Comparison of ENCODE assay signal across 2 cellular contexts in genomic region chrX:154821523-154821922, GRCh38.
A peak's percentile ranks its signal among the peaks of the same experiment; 100 is the strongest.
TF ChIP-seq lines count a peak whose summit lies in the region.

No MANE protein-coding gene starts in this region.

TF ChIP-seq in GM23338, 12 proteins besides CTCF, POLR2A, EP300 and RAD21:
- no peak for TF ChIP-seq JUNB (IDR thresholded peaks at IDR 0.05; ENCODE audit: unreplicated experiment)
- peak; percentile 41; the same call in 1 of the 2 replicates for TF ChIP-seq NANOG (IDR thresholded peaks at IDR 0.05; ENCODE audit: borderline replicate concordance)
TF ChIP-seq in GM23338: peak in this region for 1.

TF ChIP-seq in K562, 482 proteins besides CTCF, POLR2A, EP300 and RAD21:
- TF ChIP-seq ZNF134 (CRISPR knock-in tag; conservative IDR thresholded peaks at IDR 0.05) (no peak), DPF2 (IDR thresholded peaks at IDR 0.05) (0 out of 2 replicates have a peak, but pooled peaks have one; percentile 21), RREB1 (CRISPR knock-in tag; IDR thresholded peaks at IDR 0.05) (no peak), ZKSCAN8 (CRISPR knock-in tag; IDR thresholded peaks at IDR 0.05) (no peak), ZBTB33 (CRISPR knock-in tag; IDR thresholded peaks at IDR 0.05) (no peak), HNRNPUL1 (IDR thresholded peaks at IDR 0.05; ENCODE audit: low read length) (no peak), SMARCE1 (IDR thresholded peaks at IDR 0.05) (no peak), ZNF445 (CRISPR knock-in tag; IDR thresholded peaks at IDR 0.05; ENCODE audit: low read depth) (no peak), ZBTB12 (CRISPR knock-in tag; IDR thresholded peaks at IDR 0.05) (no peak), ZBTB1 (CRISPR knock-in tag; IDR thresholded peaks at IDR 0.05; ENCODE audit: borderline replicate concordance, low read depth) (no peak), BRD4 (IDR thresholded peaks at IDR 0.05) (no peak), HDAC1 (IDR thresholded peaks at IDR 0.05) (no peak), FOXA3 (CRISPR knock-in tag; conservative IDR thresholded peaks at IDR 0.05 in 1 of 2, IDR thresholded peaks at IDR 0.05 in 1 of 2) (0 out of 4 replicates have a peak, but pooled peaks of 1 of the 2 experiments have one; percentile 15), E4F1 (CRISPR knock-in tag; IDR thresholded peaks at IDR 0.05; ENCODE audit: borderline replicate concordance) (no peak), CBFB (CRISPR knock-in tag; IDR thresholded peaks at IDR 0.05) (no peak), ZNF121 (CRISPR knock-in tag; conservative IDR thresholded peaks at IDR 0.05) (no peak), ZSCAN32 (CRISPR knock-in tag; IDR thresholded peaks at IDR 0.05) (no peak), SMC3 (conservative IDR thresholded peaks at IDR 0.05; ENCODE audit: insufficient read depth, low read depth, low read length) (no peak), HEY1 (CRISPR knock-in tag; IDR thresholded peaks at IDR 0.05; ENCODE audit: borderline replicate concordance) (no peak), NONO (IDR thresholded peaks at IDR 0.05; ENCODE audit: low read depth in 2 of 2, low read length in 1 of 2) (no peak), CREBBP (IDR thresholded peaks at IDR 0.05; ENCODE audit: low read depth, low read length) (no peak), HCFC1 (IDR thresholded peaks at IDR 0.05; ENCODE audit: low read depth, low read length) (no peak), TAF7 (tag; IDR thresholded peaks at IDR 0.05) (no peak), MYBL2 (IDR thresholded peaks at IDR 0.05; ENCODE audit: low read depth) (no peak), MYBL2 (CRISPR knock-in tag; IDR thresholded peaks at IDR 0.05; ENCODE audit: borderline replicate concordance) (no peak), POU5F1 (IDR thresholded peaks at IDR 0.05; ENCODE audit: borderline replicate concordance, low read depth, low read length, partially characterized antibody) (no peak), ZBTB11 (CRISPR knock-in tag; IDR thresholded peaks at IDR 0.05) (no peak), ZBTB8A (IDR thresholded peaks at IDR 0.05; ENCODE audit: partially characterized antibody) (no peak), FOSL1 (tag; conservative IDR thresholded peaks at IDR 0.05) (no peak), U2AF2 (optimal IDR thresholded peaks at IDR 0.05; ENCODE audit: low read depth, low read length) (no peak), NCOR1 (IDR thresholded peaks at IDR 0.05) (no peak), ARID1B (IDR thresholded peaks at IDR 0.05) (peak; percentile 12; the same call in 1 of the 2 replicates), C11orf30 (IDR thresholded peaks at IDR 0.05; ENCODE audit: low read depth) (peak; percentile 18; the same call in 1 of the 2 replicates), FIP1L1 (IDR thresholded peaks at IDR 0.05; ENCODE audit: low read depth, low read length, poor library complexity, severe bottlenecking) (no peak), ZNF707 (CRISPR knock-in tag; conservative IDR thresholded peaks at IDR 0.05) (no peak), ZNF318 (IDR thresholded peaks at IDR 0.05; ENCODE audit: borderline replicate concordance in 1 of 2, low read depth in 1 of 2) (no peak), SOX6 (IDR thresholded peaks at IDR 0.05) (peak; percentile 89)
TF ChIP-seq in K562: peak in this region for 5.
